23 cellular contexts compared by ENCODE assay signal in the genomic region with DNA sequence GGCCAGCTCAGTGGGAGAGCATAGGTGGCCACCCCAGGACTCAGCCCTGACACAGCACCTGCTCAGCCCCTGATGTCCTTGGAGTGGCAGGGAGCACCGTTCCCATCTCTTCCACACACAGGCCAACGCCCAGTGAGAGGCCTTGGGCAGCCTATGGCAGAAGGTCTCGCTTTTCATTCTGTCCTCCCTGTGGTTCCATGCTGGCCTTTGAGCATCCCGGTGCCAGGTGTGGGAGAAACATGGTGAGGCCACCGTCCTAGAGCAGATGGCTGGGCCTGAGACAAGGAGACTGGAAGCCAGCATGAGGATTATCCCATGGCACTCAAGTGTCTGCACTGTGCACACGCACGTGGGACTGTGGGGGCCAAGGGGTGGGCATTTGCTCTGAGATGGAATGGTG. TPM values are rescaled to one million over a fixed set of nuclear protein-coding genes. Genes with fewer than 3 reads are reported as not detected.
DNase-seq lines count a peak whose midpoint lies in the region; ATAC-seq and TF ChIP-seq lines count a peak whose summit lies in the region.
"Had no signal": no experiment of that assay in that cellular context is flagged by ENCODE, and none has a peak within 500 bp of the region (broad histone marks: within the 10 kb centered on the region; RNA-seq: fewer than 3 reads in every experiment).

No MANE protein-coding gene starts in this region.

- no peak for DNase-seq in Panc1 (ENCODE audit: low read depth, low spot score)
- DNase-seq in cerebellar cortex (ENCODE audit: low spot score), result peak; percentile 74
- no peak for DNase-seq in left colon
- DNase-seq in tibial artery, result no peak
- no peak for DNase-seq in NCI-H1694 (lab: John Stamatoyannopoulos, UW)
- DNase-seq: activated CD8-positive, alpha-beta T cell treated with anti-CD3 and anti-CD28 coated beads, Interleukin-2, amount 10 ng/mL, durations not matched to agents 7 days and 5 days; activated effector memory CD4-positive, alpha-beta T cell treated with Interleukin-2 at 50 U/mL for 16 hours; activated naive CD8-positive, alpha-beta T cell treated with anti-CD3 and anti-CD28 coated beads, Interleukin-2, amount 10 ng/mL, durations not matched to agents 7 days and 5 days; activated T-cell treated with anti-CD3 and anti-CD28 coated beads for 4 hours; CD4-positive, alpha-beta T cell; DMS153; endodermal cell; GM23248; IMR-90; NCI-H1092; NCI-H2029; NK-92 treated with Interleukin-12 subunit alpha and Interleukin-12 subunit beta, amount 100 ng/mL, for 24 hours; PC-9; stimulated activated CD8-positive, alpha-beta memory T cell treated with anti-CD3 and anti-CD28 coated beads, Interleukin-4, amount 100 ng/mL, for 48 hours; T-cell had no signal

- intact Hi-C loops in Panc1 (cut with micrococcal nuclease; ENCODE audit: unreplicated experiment) (no loop called here), left colon (cut with DNase I, micrococcal nuclease) (no loop called here), tibial artery (cut with DNase I; ENCODE audit: low total_unique reads) (no loop called here)

- H3K4me1 ChIP-seq in Panc1 (ENCODE audit: control insufficient read depth, insufficient read depth, low read length), result no peaks in the 10 kb centered on the region
- peaks cover 0 to 100% (median 79%) of the 10 kb centered on the region in 4 donors for H3K4me1 ChIP-seq in tibial artery

- H3K27ac ChIP-seq in Panc1 (ENCODE audit: low read length) (no peak overlapping the region), tibial artery (peak overlapping the region; percentile 90 to 96)
- H3K27ac ChIP-seq: GM23248, PC-9 had no signal

- POLR2A ChIA-PET in Panc1 (lab: Charles Lee), result no interaction called here

- in situ Hi-C loops in Panc1 (cut with HindIII; ENCODE audit: low pct_unique_long_range_greater_than_20kb, low sequenced_read_pairs), result no loop called here

- H3K4me3 ChIP-seq in Panc1 (ENCODE audit: low read depth in 2 of 2, low read length in 2 of 2), result no peak overlapping the region
- H3K4me3 ChIP-seq in tibial artery, result no peak overlapping the region
- H3K4me3 ChIP-seq: GM23248, PC-9 had no signal

- CTCF ChIA-PET in Panc1 (lab: Charles Lee), result no interaction called here

- ATAC-seq in Panc1 (peak; percentile 22; the same call in 1 of the 2 replicates), left colon (peak; percentile 8), HG03460 (IDR thresholded peaks at IDR 0.05; ENCODE audit: unreplicated experiment) (no peak), SK-N-SH treated with all-trans-retinoic acid at 6 μM for 48 hours (no peak)
- ATAC-seq: activated CD8-positive, alpha-beta T cell treated with anti-CD3 and anti-CD28 coated beads, Interleukin-2, amount 10 ng/mL, durations not matched to agents 7 days and 5 days; T-cell had no signal

- H3K27me3 ChIP-seq in Panc1 (ENCODE audit: control insufficient read depth, insufficient read depth, low read length), result peaks cover under 1% of the 10 kb centered on the region; the same call in 1 of the 2 replicates
- H3K27me3 ChIP-seq in tibial artery, result no peaks in the 10 kb centered on the region

- TF ChIP-seq CTCF in Panc1 (IDR thresholded peaks at IDR 0.05), result no peak
- TF ChIP-seq CTCF in tibial artery (IDR thresholded peaks at IDR 0.05), result no peak

- no peaks in the 10 kb centered on the region; the same call in 1 of the 2 replicates for H3K36me3 ChIP-seq in Panc1 (ENCODE audit: control insufficient read depth, insufficient read depth, low read length)
- H3K36me3 ChIP-seq in tibial artery, result no peaks in the 10 kb centered on the region

- no peaks in the 10 kb centered on the region for H3K9me3 ChIP-seq in Panc1 (ENCODE audit: control insufficient read depth, insufficient read depth, low read depth, low read length)
- no peaks in the 10 kb centered on the region for H3K9me3 ChIP-seq in tibial artery

- BruUV-seq in Panc1 (replicated peaks; lab: Mats Ljungman, UMichigan), result no TSS peak

TF ChIP-seq in SK-N-SH treated with all-trans-retinoic acid at 6 μM for 48 hours, 23 proteins besides CTCF, POLR2A, EP300 and RAD21:
- TF ChIP-seq, protein P1, sequence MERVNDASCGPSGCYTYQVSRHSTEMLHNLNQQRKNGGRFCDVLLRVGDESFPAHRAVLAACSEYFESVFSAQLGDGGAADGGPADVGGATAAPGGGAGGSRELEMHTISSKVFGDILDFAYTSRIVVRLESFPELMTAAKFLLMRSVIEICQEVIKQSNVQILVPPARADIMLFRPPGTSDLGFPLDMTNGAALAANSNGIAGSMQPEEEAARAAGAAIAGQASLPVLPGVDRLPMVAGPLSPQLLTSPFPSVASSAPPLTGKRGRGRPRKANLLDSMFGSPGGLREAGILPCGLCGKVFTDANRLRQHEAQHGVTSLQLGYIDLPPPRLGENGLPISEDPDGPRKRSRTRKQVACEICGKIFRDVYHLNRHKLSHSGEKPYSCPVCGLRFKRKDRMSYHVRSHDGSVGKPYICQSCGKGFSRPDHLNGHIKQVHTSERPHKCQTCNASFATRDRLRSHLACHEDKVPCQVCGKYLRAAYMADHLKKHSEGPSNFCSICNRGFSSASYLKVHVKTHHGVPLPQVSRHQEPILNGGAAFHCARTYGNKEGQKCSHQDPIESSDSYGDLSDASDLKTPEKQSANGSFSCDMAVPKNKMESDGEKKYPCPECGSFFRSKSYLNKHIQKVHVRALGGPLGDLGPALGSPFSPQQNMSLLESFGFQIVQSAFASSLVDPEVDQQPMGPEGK (CRISPR knock-in tag; IDR thresholded peaks at IDR 0.05; ENCODE audit: borderline replicate concordance), result no peak
- TF ChIP-seq BACH2 (CRISPR knock-in tag; IDR thresholded peaks at IDR 0.05; ENCODE audit: borderline replicate concordance) (no peak), ZFP30 (CRISPR knock-in tag; IDR thresholded peaks at IDR 0.05) (no peak), OSR1 (CRISPR knock-in tag; IDR thresholded peaks at IDR 0.05) (no peak), ARNTL (CRISPR knock-in tag; IDR thresholded peaks at IDR 0.05; ENCODE audit: borderline replicate concordance, low read depth) (no peak), ZNF8 (CRISPR knock-in tag; IDR thresholded peaks at IDR 0.05) (no peak), ISL1 (CRISPR knock-in tag; IDR thresholded peaks at IDR 0.05) (no peak)

RNA-seq across cellular contexts. Expression of a gene that starts 25.1 kb away (rescaled TPM):
- 1.4 TPM for total RNA-seq in Panc1 (2021; ENCODE audit: unreplicated experiment)
- 2.5 TPM for polyA plus RNA-seq in Panc1 (2012; ENCODE audit: insufficient read length)
- total RNA-seq in left colon, result 10 to 100 TPM in 1 of 2 donors, 1 to 10 TPM in 1; 4.5 to 17.4 TPM
- total RNA-seq: activated CD8-positive, alpha-beta T cell treated with anti-CD3 and anti-CD28 coated beads, Interleukin-2, amount 10 ng/mL, durations not matched to agents 7 days and 5 days; activated naive CD8-positive, alpha-beta T cell treated with anti-CD3 and anti-CD28 coated beads, Interleukin-2, amount 10 ng/mL, durations not matched to agents 7 days and 5 days; CD4-positive, alpha-beta T cell had no signal
- polyA plus RNA-seq: keratinocyte had no signal

Comparison
In these comparisons a context has a peak if more than half of its experiments do, and no peak if none do; other contexts are left out.
1. ATAC-seq: peak in Panc1 (single experiment) and left colon (single experiment); none in HG03460 (single experiment) and SK-N-SH treated with all-trans-retinoic acid at 6 μM for 48 hours (single experiment).